In genomic region chr4:75637176-75637575, GRCh38 we compare ENCODE assay signal across 17 cellular contexts. TPM values are rescaled to one million over a fixed set of nuclear protein-coding genes. Genes with fewer than 3 reads are reported as not detected.
A peak's percentile ranks its signal among the peaks of the same experiment; 100 is the strongest.
DNase-seq lines count a peak whose midpoint lies in the region; FAIRE-seq and TF ChIP-seq lines count a peak whose summit lies in the region.
"Had no signal": no experiment of that assay in that cellular context is flagged by ENCODE, and none has a peak within 500 bp of the region (broad histone marks: within the 10 kb centered on the region; RNA-seq: fewer than 3 reads in every experiment).

No MANE protein-coding gene starts in this region.

- H3K9me3 ChIP-seq in left ventricle myocardium inferior (replicated peaks), result no peaks in the 10 kb centered on the region
- H3K9me3 ChIP-seq: body of pancreas, MG63 had no signal

- no peak overlapping the region for H3K4me3 ChIP-seq in left ventricle myocardium inferior
- H3K4me3 ChIP-seq: body of pancreas, lung, MG63 had no signal

- FAIRE-seq in endometrium (lab: Jason Lieb, UNC), result peak; percentile 97

- no peaks in the 10 kb centered on the region for H3K27me3 ChIP-seq in left ventricle myocardium inferior (ENCODE audit: low read depth)
- H3K27me3 ChIP-seq: body of pancreas, MG63 had no signal

- intact Hi-C loops in left ventricle myocardium inferior (cut with micrococcal nuclease), result no loop called here

- H3K36me3 ChIP-seq in left ventricle myocardium inferior, result no peaks in the 10 kb centered on the region
- H3K36me3 ChIP-seq: MG63 had no signal

- peak; percentile 49 for DNase-seq in DMS79 treated with DMSO at 0.1 percent for 48 hours (lab: John Stamatoyannopoulos, UW)
- peak; percentile 44 for DNase-seq in HK-2 (ENCODE audit: unreplicated experiment)
- DNase-seq in myocyte (ENCODE audit: low read depth), result peak; percentile 5
- DNase-seq in left ventricle myocardium inferior, result no peak
- no peak for DNase-seq in activated T-cell treated with anti-CD3 and anti-CD28 coated beads for 4 hours
- DNase-seq in NCI-H1694 treated with DMSO at 0.1 percent for 48 hours (lab: John Stamatoyannopoulos, UW), result no peak
- DNase-seq: activated naive CD4-positive, alpha-beta T cell treated with anti-CD3 and anti-CD28 coated beads, Interleukin-2, amount 10 ng/mL, durations not matched to agents 7 days and 5 days; body of pancreas; C1 segment of cervical spinal cord; DMS153; MG63; naive thymus-derived CD4-positive, alpha-beta T cell; stimulated activated CD4-positive, alpha-beta T cell treated with anti-CD3 and anti-CD28 coated beads, Interleukin-2, amount 100 ng/mL, for 48 hours had no signal

- H3K27ac ChIP-seq in left ventricle myocardium inferior (replicated peaks), result no peak overlapping the region
- H3K27ac ChIP-seq: body of pancreas had no signal

- no peak for TF ChIP-seq CTCF in left ventricle myocardium inferior (IDR thresholded peaks at IDR 0.05; ENCODE audit: borderline replicate concordance)

- no peaks in the 10 kb centered on the region for H3K4me1 ChIP-seq in left ventricle myocardium inferior
- H3K4me1 ChIP-seq: body of pancreas had no signal

RNA-seq across cellular contexts. Expression of gene CDKL2, which starts 6.8 kb away (rescaled TPM):
- total RNA-seq in myocyte (0.10 and 0.59 TPM in 2 replicates), left ventricle myocardium inferior (0.11 TPM)
- 0.09 TPM for polyA plus RNA-seq in myocyte (2012)
- total RNA-seq: skeletal muscle tissue, subcutaneous adipose tissue had no signal

RNA-seq across cellular contexts. Expression of gene G3BP2, which starts 36.0 kb away (rescaled TPM):
- 193 and 231 TPM in 2 replicates for total RNA-seq in myocyte
- polyA plus RNA-seq in myocyte (2012), result 95.1 TPM
- 71.2 TPM for total RNA-seq in left ventricle myocardium inferior

Comparison
In these comparisons a context has a peak if more than half of its experiments do, and no peak if none do; other contexts are left out.
1. DNase-seq: peak in DMS79 treated with DMSO at 0.1 percent for 48 hours (single experiment), HK-2 (single experiment) and myocyte (single experiment); none in left ventricle myocardium inferior (single experiment), activated T-cell treated with anti-CD3 and anti-CD28 coated beads for 4 hours (single experiment) and NCI-H1694 treated with DMSO at 0.1 percent for 48 hours (single experiment).